Comparison of ENCODE assay signal across 16 cellular contexts in genomic region chr5:159440235-159440634, GRCh38.
DNase-seq lines count a peak whose midpoint lies in the region; ATAC-seq and TF ChIP-seq lines count a peak whose summit lies in the region.
"Had no signal": no experiment of that assay in that cellular context is flagged by ENCODE, and none has a peak within 500 bp of the region (broad histone marks: within the 10 kb centered on the region; RNA-seq: fewer than 3 reads in every experiment).

No MANE protein-coding gene starts in this region.

- ATAC-seq in GM19035 (IDR thresholded peaks at IDR 0.05; ENCODE audit: unreplicated experiment), result peak; percentile 68
- peak; percentile 67 for ATAC-seq in HG02759 (IDR thresholded peaks at IDR 0.05; ENCODE audit: unreplicated experiment)
- ATAC-seq: pancreas had no signal

- TF ChIP-seq CTCF in GM10266 (IDR thresholded peaks at IDR 0.05; ENCODE audit: control insufficient read depth, insufficient read depth, low read depth, missing control alignments), result peak; percentile 35

- POLR2A ChIA-PET in activated CD4-positive, alpha-beta memory T cell treated with anti-CD3 and anti-CD28 coated beads, Interleukin-2, amount 10 ng/mL, durations not matched to agents 7 days and 5 days (lab: Charles Lee), result no interaction called here

- no peak overlapping the region for H3K27ac Mint-ChIP-seq in activated CD4-positive, alpha-beta memory T cell treated with anti-CD3 and anti-CD28 coated beads, Interleukin-2, amount 10 ng/mL, durations not matched to agents 7 days and 5 days

- H3K27me3 Mint-ChIP-seq in activated CD4-positive, alpha-beta memory T cell treated with anti-CD3 and anti-CD28 coated beads, Interleukin-2, amount 10 ng/mL, durations not matched to agents 7 days and 5 days, result peaks cover 57% of the 10 kb centered on the region

- H3K4me1 Mint-ChIP-seq in activated CD4-positive, alpha-beta memory T cell treated with anti-CD3 and anti-CD28 coated beads, Interleukin-2, amount 10 ng/mL, durations not matched to agents 7 days and 5 days, result peaks cover 7% of the 10 kb centered on the region

- no peak overlapping the region for H3K4me3 Mint-ChIP-seq in activated CD4-positive, alpha-beta memory T cell treated with anti-CD3 and anti-CD28 coated beads, Interleukin-2, amount 10 ng/mL, durations not matched to agents 7 days and 5 days

- H3K36me3 Mint-ChIP-seq in activated CD4-positive, alpha-beta memory T cell treated with anti-CD3 and anti-CD28 coated beads, Interleukin-2, amount 10 ng/mL, durations not matched to agents 7 days and 5 days (ENCODE audit: low read depth), result no peaks in the 10 kb centered on the region

- H3K9me3 Mint-ChIP-seq in activated CD4-positive, alpha-beta memory T cell treated with anti-CD3 and anti-CD28 coated beads, Interleukin-2, amount 10 ng/mL, durations not matched to agents 7 days and 5 days, result no peaks in the 10 kb centered on the region

- DNase-seq in GM10266 (ENCODE audit: extremely low spot score), result no peak
- DNase-seq in UCSD-AML1 (lab: John Stamatoyannopoulos, UW; ENCODE audit: unreplicated experiment), result peak; percentile 22
- no peak for DNase-seq in activated CD4-positive, alpha-beta memory T cell treated with anti-CD3 and anti-CD28 coated beads, Interleukin-2, amount 10 ng/mL, durations not matched to agents 7 days and 5 days
- DNase-seq in 8988T, result no peak
- no peak for DNase-seq in NCI-H187 (lab: John Stamatoyannopoulos, UW)
- DNase-seq in central memory CD4-positive, alpha-beta T cell, result no peak
- DNase-seq: activated CD8-positive, alpha-beta memory T cell treated with anti-CD3 and anti-CD28 coated beads for 24 hours; activated effector memory CD4-positive, alpha-beta T cell treated with Interleukin-2 at 50 U/mL for 16 hours; esophagus squamous epithelium; hippocampal formation; left cardiac atrium; NCI-H446; pancreas; PC-9 had no signal

- CTCF ChIA-PET in activated CD4-positive, alpha-beta memory T cell treated with anti-CD3 and anti-CD28 coated beads, Interleukin-2, amount 10 ng/mL, durations not matched to agents 7 days and 5 days (lab: Charles Lee), result interaction anchor here (0.8 to 2.0 kb wide), 3 partner anchors 8 to 100 kb away, joined by 3 to 7 read pairs (median 4); no protein-coding TSS in a partner anchor
